ENCODE assay signal across 10 cellular contexts in the genomic region with DNA sequence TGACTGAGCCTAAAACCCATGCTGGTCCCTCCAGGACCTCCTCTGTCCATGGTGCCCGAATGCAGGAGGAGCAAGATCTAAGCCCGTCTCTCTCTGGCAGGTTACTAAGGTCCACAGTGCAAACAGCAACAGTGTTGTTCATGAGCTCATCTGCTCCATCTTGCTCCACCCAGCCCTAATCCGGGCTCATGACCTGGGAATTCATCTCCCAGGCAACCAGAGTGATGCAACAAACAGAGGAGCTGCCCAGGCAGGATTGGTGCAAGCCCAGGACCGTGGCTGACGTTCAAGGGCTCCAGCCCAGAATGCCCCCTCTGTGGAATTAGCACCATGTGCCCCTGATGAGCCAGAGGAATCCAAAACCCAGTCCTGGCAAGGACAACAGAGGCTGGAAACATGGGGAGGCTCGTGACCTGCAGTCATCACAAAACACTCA. TPM values are rescaled to one million over a fixed set of nuclear protein-coding genes. Genes with fewer than 3 reads are reported as not detected.
DNase-seq lines count a peak whose midpoint lies in the region; ATAC-seq and TF ChIP-seq lines count a peak whose summit lies in the region.
"Had no signal": no experiment of that assay in that cellular context is flagged by ENCODE, and none has a peak within 500 bp of the region (broad histone marks: within the 10 kb centered on the region; RNA-seq: fewer than 3 reads in every experiment).

No MANE protein-coding gene starts in this region.

- peaks cover 15 to 43% (median 17%) of the 10 kb centered on the region in 3 donors for H3K4me1 ChIP-seq in esophagus squamous epithelium

- DNase-seq in BJ (ENCODE audit: low read depth) (peak; percentile 1), NCI-H2227 treated with DMSO at 0.1 percent for 48 hours (lab: John Stamatoyannopoulos, UW) (peak; percentile 6), esophagus squamous epithelium (lab: John Stamatoyannopoulos, UW) (no peak), nephron progenitor cell (no peak), immature natural killer cell (no peak), NOMO-1 (lab: John Stamatoyannopoulos, UW; ENCODE audit: unreplicated experiment in 2 of 2) (no peak), SIG-M5 (lab: John Stamatoyannopoulos, UW) (no peak)
- DNase-seq: DMS79 treated with DMSO at 0.1 percent for 48 hours, T-helper 2 cell had no signal

- H3K27me3 ChIP-seq in BJ (ENCODE audit: control insufficient read depth, insufficient read depth, low read length) (no peaks in the 10 kb centered on the region), esophagus squamous epithelium (no peaks in the 10 kb centered on the region)

- H3K27me3 Mint-ChIP-seq in nephron progenitor cell (ENCODE audit: low read depth, poor library complexity) (peaks cover 3% of the 10 kb centered on the region), immature natural killer cell (ENCODE audit: low read depth in 3 of 3) (peaks cover 3 to 4% (median 4%) of the 10 kb centered on the region in 3 donors)

- H3K4me3 ChIP-seq in BJ (ENCODE audit: low read depth, low read length) (no peak overlapping the region), esophagus squamous epithelium (no peak overlapping the region)

- POLR2A ChIA-PET in BJ (lab: Charles Lee): no interaction called here

- H3K4me3 Mint-ChIP-seq in nephron progenitor cell (no peak overlapping the region), immature natural killer cell (no peak overlapping the region)

- H3K36me3 ChIP-seq in BJ (ENCODE audit: control insufficient read depth, insufficient read depth, low read length) (no peaks in the 10 kb centered on the region), esophagus squamous epithelium (no peaks in the 10 kb centered on the region)

- WGBS in esophagus squamous epithelium, 2 donors: 5 to 8% methylated on average over 3 of the region's 6 CpGs

- peak overlapping the region in 3 of 4 donors; percentile 64 to 77 (median 72) for H3K27ac ChIP-seq in esophagus squamous epithelium

- no peaks in the 10 kb centered on the region for H3K9me3 ChIP-seq in esophagus squamous epithelium

- no peak for ATAC-seq in HG02970 (IDR thresholded peaks at IDR 0.05; ENCODE audit: low FRiP score, unreplicated experiment)

- TF ChIP-seq POLR2A in esophagus squamous epithelium (IDR thresholded peaks at IDR 0.05): no peak

- H3K9me3 Mint-ChIP-seq in nephron progenitor cell: no peaks in the 10 kb centered on the region
- H3K9me3 Mint-ChIP-seq in immature natural killer cell: no peaks in the 10 kb centered on the region

- peak overlapping the region; percentile 17 for H3K27ac Mint-ChIP-seq in nephron progenitor cell
- H3K27ac Mint-ChIP-seq in immature natural killer cell: no peak overlapping the region

- CTCF ChIA-PET in BJ (lab: Yijun Ruan, JAX): no interaction called here

- peaks cover 27% of the 10 kb centered on the region for H3K4me1 Mint-ChIP-seq in nephron progenitor cell
- no peaks in the 10 kb centered on the region for H3K4me1 Mint-ChIP-seq in immature natural killer cell

- H3K36me3 Mint-ChIP-seq in nephron progenitor cell (ENCODE audit: low read depth) (no peaks in the 10 kb centered on the region), immature natural killer cell (no peaks in the 10 kb centered on the region)

- intact Hi-C loops in esophagus squamous epithelium (cut with DNase I): no loop called here

- TF ChIP-seq CTCF in BJ (IDR thresholded peaks at IDR 0.05; ENCODE audit: insufficient read depth, low read depth, low read length) (no peak), esophagus squamous epithelium (IDR thresholded peaks at IDR 0.05) (no peak), nephron progenitor cell (IDR thresholded peaks at IDR 0.05) (no peak)

RNA-seq across cellular contexts. Expression of gene HSPB8, which starts 29.9 kb away (rescaled TPM):
- polyA plus RNA-seq in BJ (2011; rRNA removed) (19.1 and 19.3 TPM in 2 replicates), immature natural killer cell (not detected)
- 7.9 and 11.0 TPM in 2 replicates for polyA minus RNA-seq in BJ (2011; rRNA and poly(A)+ RNA removed)
- 10 to 100 TPM; 47.8 to 86.4 (median 72.1) TPM for total RNA-seq in esophagus squamous epithelium

Comparison
In these comparisons a context has a peak if more than half of its experiments do, and no peak if none do; other contexts are left out.
1. DNase-seq: peak in BJ (single experiment) and NCI-H2227 treated with DMSO at 0.1 percent for 48 hours (single experiment); none in esophagus squamous epithelium (single experiment), nephron progenitor cell (single experiment), immature natural killer cell (0 of 3), NOMO-1 (0 of 2) and SIG-M5 (single experiment).
2. RNA of gene HSPB8, which starts 29.9 kb away (polyA plus RNA-seq): 19.1 to 19.3 TPM in BJ; not detected in immature natural killer cell; every median in the first group is over 10 times any median in the second.